Comparison of ENCODE assay signal across 22 cellular contexts in genomic region chr4:73539386-73539785, GRCh38.
"Had no signal": no experiment of that assay in that cellular context is flagged by ENCODE, and none has a peak within 500 bp of the region (broad histone marks: within the 10 kb centered on the region; RNA-seq: fewer than 3 reads in every experiment).

No MANE protein-coding gene starts in this region.

- ATAC-seq: activated CD8-positive, alpha-beta T cell treated with anti-CD3 and anti-CD28 coated beads for 36 hours had no signal

- H3K4me3 ChIP-seq: ascending aorta, cardiac muscle cell, SJCRH30, SK-N-MC had no signal

- DNase-seq: activated CD4-positive, alpha-beta T cell treated with anti-CD3 and anti-CD28 coated beads, Interleukin-2, amount 10 ng/mL, durations not matched to agents 24 days and 14 days; activated CD4-positive, alpha-beta T cell treated with anti-CD3 and anti-CD28 coated beads, Interleukin-2, amount 50 U/mL, for 4 hours; activated CD8-positive, alpha-beta T cell treated with anti-CD3 and anti-CD28 coated beads for 36 hours; activated gamma-delta T cell; activated naive CD4-positive, alpha-beta T cell treated with Interleukin-2 at 50 U/mL for 16 hours; activated naive CD8-positive, alpha-beta T cell treated with anti-CD3 and anti-CD28 coated beads, Interleukin-2, amount 10 ng/mL, durations not matched to agents 7 days and 5 days; activated T-cell treated with anti-CD3 and anti-CD28 coated beads, Interleukin-2, amount 50 U/mL, for 24 hours; amygdala; NCI-H1092 treated with DMSO at 0.1 percent for 48 hours; NCI-H187; NCI-H2029 treated with DMSO at 0.1 percent for 48 hours; NCI-H2107; NCI-H2171; NCI-H510A; NCI-H526 treated with DMSO at 0.1 percent for 48 hours; NCI-H774; SHP77; SJCRH30; T1000 had no signal
